ENCODE assay signal across 32 cellular contexts in genomic region chr6:132811276-132811675, GRCh38. TPM values are rescaled to one million over a fixed set of nuclear protein-coding genes. Genes with fewer than 3 reads are reported as not detected.
DNase-seq lines count a peak whose midpoint lies in the region; ATAC-seq, FAIRE-seq and TF ChIP-seq lines count a peak whose summit lies in the region.
"Had no signal": no experiment of that assay in that cellular context is flagged by ENCODE, and none has a peak within 500 bp of the region (broad histone marks: within the 10 kb centered on the region; RNA-seq: fewer than 3 reads in every experiment).

No MANE protein-coding gene starts in this region.

- whole genome bisulfite sequencing in IMR-90 (ENCODE audit: extremely low coverage in 2 of 2, insufficient read length in 1 of 2), 2 experiments: 27% methylated on average over 2 of the region's 3 CpGs; no CpG with 5 or more reads in 1 of the 2 experiments
- 14 to 62% (median 42%) methylated on average over 3 of the region's 3 CpGs for WGBS in small intestine, 3 donors

- TF ChIP-seq POLR2A in IMR-90 (IDR thresholded peaks at IDR 0.05; ENCODE audit: low read depth, low read length): no peak

- CTCF ChIA-PET in IMR-90 (lab: Yijun Ruan, JAX): no interaction called here

- H4K91ac ChIP-seq in IMR-90 (ENCODE audit: insufficient read depth, low read depth, low read length): no peak overlapping the region

- H3K9ac ChIP-seq in IMR-90 (ENCODE audit: low read depth, low read length): no peak overlapping the region
- peak overlapping the region; percentile 99 for H3K9ac ChIP-seq in adipocyte (ENCODE audit: low read length)
- H3K9ac ChIP-seq: BLaER1 had no signal

- H3K9me1 ChIP-seq in IMR-90 (ENCODE audit: insufficient read depth, low read length): no peaks in the 10 kb centered on the region

- dilution Hi-C loops in IMR-90 (cut with HindIII; ENCODE audit: low sequenced_read_pairs, unreplicated experiment): no loop called here

- peaks cover 8 to 15% of the 10 kb centered on the region in 2 experiments; a peak in 3 of 4 replicates for H3K79me1 ChIP-seq in IMR-90 (ENCODE audit: low read depth in 1 of 2, low read length in 2 of 2)

- H3K23ac ChIP-seq in IMR-90 (ENCODE audit: low read depth, low read length): no peak overlapping the region

- no peak overlapping the region for H4K8ac ChIP-seq in IMR-90 (ENCODE audit: low read depth in 2 of 2, low read length in 2 of 2)

- no peak overlapping the region for H3K56ac ChIP-seq in IMR-90 (ENCODE audit: extremely low read depth, insufficient read depth, low read length)

- H2AK5ac ChIP-seq in IMR-90 (ENCODE audit: low read depth, low read length): no peak overlapping the region

- no peak overlapping the region for H2BK20ac ChIP-seq in IMR-90 (ENCODE audit: low read depth, low read length)

- peaks cover 19% of the 10 kb centered on the region for H4K20me1 ChIP-seq in IMR-90 (ENCODE audit: insufficient read depth, low read length)

- H3K4me1 ChIP-seq in IMR-90 (ENCODE audit: control insufficient read depth, insufficient read depth, low read length) (peaks cover 2% of the 10 kb centered on the region), adipocyte (ENCODE audit: control insufficient read depth, insufficient read depth, low read length) (peaks cover 27% of the 10 kb centered on the region), small intestine (ENCODE audit: control insufficient read depth in 2 of 2, insufficient read depth in 1 of 2, low read depth in 1 of 2, low read length in 1 of 2) (peaks cover 2 to 6% of the 10 kb centered on the region in 2 donors)

- no peak overlapping the region for H2BK5ac ChIP-seq in IMR-90 (ENCODE audit: low read depth, low read length, poor library complexity, severe bottlenecking)

- H3K36me3 ChIP-seq in IMR-90 (ENCODE audit: control insufficient read depth, insufficient read depth, low read length) (peaks cover 10% of the 10 kb centered on the region), adipocyte (ENCODE audit: control insufficient read depth, insufficient read depth, low read length, severe bottlenecking) (peaks cover 14% of the 10 kb centered on the region), small intestine (ENCODE audit: control insufficient read depth in 2 of 2, insufficient read depth in 2 of 2, low read length in 2 of 2) (peaks cover 0 to 2% of the 10 kb centered on the region in 2 donors)
- H3K36me3 ChIP-seq: neutrophil had no signal

- no peak overlapping the region for H3K4me3 ChIP-seq in IMR-90 (ENCODE audit: insufficient read depth, low read depth, low read length)
- peak overlapping the region; percentile 10 for H3K4me3 ChIP-seq in adipocyte (ENCODE audit: low read length)
- no peak overlapping the region for H3K4me3 ChIP-seq in fibroblast of the aortic adventitia (ENCODE audit: low read depth, low read length)
- H3K4me3 ChIP-seq in small intestine (ENCODE audit: low read depth in 1 of 2, low read length in 2 of 2): no peak overlapping the region
- H3K4me3 ChIP-seq: BLaER1, coronary artery, left ventricle myocardium inferior, transverse colon had no signal

- BruUV-seq in IMR-90 (replicated peaks; lab: Mats Ljungman, UMichigan): no TSS peak

- H3K14ac ChIP-seq in IMR-90 (replicated peaks; ENCODE audit: low read depth, low read length): no peak overlapping the region

- ATAC-seq in IMR-90 (ENCODE audit: low read depth) (no peak), GM18870 (IDR thresholded peaks at IDR 0.05; ENCODE audit: unreplicated experiment) (no peak)
- ATAC-seq: activated T-helper 17 cell treated with anti-CD3 and anti-CD28 coated beads, Interleukin-2, amount 50 U/mL, for 72 hours; sciatic nerve; stimulated activated effector memory CD8-positive, alpha-beta T cell treated with anti-CD3 and anti-CD28 coated beads, Interleukin-12 subunit alpha, Interleukin-12 subunit beta, amount 100 ng/mL, for 72 hours had no signal

- no peak for TF ChIP-seq RAD21 in IMR-90 (IDR thresholded peaks at IDR 0.05; ENCODE audit: low read length)

- H3K27me3 ChIP-seq in IMR-90 (ENCODE audit: control insufficient read depth, insufficient read depth, low read length): peaks cover 4% of the 10 kb centered on the region
- H3K27me3 ChIP-seq in adipocyte (replicated peaks; ENCODE audit: control insufficient read depth, insufficient read depth, low read length): no peaks in the 10 kb centered on the region
- H3K27me3 ChIP-seq in small intestine (ENCODE audit: control insufficient read depth in 2 of 2, insufficient read depth in 2 of 2, low read length in 2 of 2): no peaks in the 10 kb centered on the region
- H3K27me3 ChIP-seq: BLaER1, transverse colon had no signal

- in situ Hi-C loops in IMR-90 (cut with MboI; ENCODE audit: low sequenced_read_pairs): no loop called here

- no peak overlapping the region for H2BK120ac ChIP-seq in IMR-90 (ENCODE audit: low read depth, low read length)

- H3K27ac ChIP-seq in IMR-90 (ENCODE audit: insufficient read depth, low read length) (no peak overlapping the region), small intestine (ENCODE audit: low read depth in 1 of 2, low read length in 1 of 2) (no peak overlapping the region)
- H3K27ac ChIP-seq: BLaER1, coronary artery, neutrophil, transverse colon, WERI-Rb-1 had no signal

- H2AK9ac ChIP-seq in IMR-90 (replicated peaks; ENCODE audit: low read depth, low read length, poor library complexity): no peak overlapping the region

- H2BK15ac ChIP-seq in IMR-90 (ENCODE audit: low read depth, low read length): no peak overlapping the region

- peak; percentile 35 for DNase-seq in IMR-90
- DNase-seq in adipocyte (ENCODE audit: low read depth): no peak
- DNase-seq in fibroblast of the aortic adventitia (ENCODE audit: low read depth): peak; percentile 25
- peak; percentile 67 for DNase-seq in small intestine
- no peak for DNase-seq in cerebellum (ENCODE audit: low spot score)
- no peak for DNase-seq in NCI-H1092 (lab: John Stamatoyannopoulos, UW)
- DNase-seq: activated CD4-positive, alpha-beta T cell treated with anti-CD3 and anti-CD28 coated beads for 4 hours; activated naive CD4-positive, alpha-beta T cell treated with anti-CD3 and anti-CD28 coated beads, Interleukin-2, amount 10 ng/mL, durations not matched to agents 7 days and 5 days; amygdala; Caco-2; DMS79; effector CD8-positive, alpha-beta T cell; GF-D8; KG1; left ventricle myocardium inferior; NCI-H1417 treated with DMSO at 0.1 percent for 48 hours; NCI-H2081; NCI-H748 treated with DMSO at 0.1 percent for 48 hours; stimulated activated CD4-positive, alpha-beta T cell treated with anti-CD3 and anti-CD28 coated beads, Interleukin-15, amount 100 ng/mL, for 24 hours; transverse colon; WERI-Rb-1 had no signal

- H2AFZ ChIP-seq in IMR-90 (replicated peaks; ENCODE audit: low read length, poor library complexity): no peak overlapping the region

- no peak overlapping the region for H3K18ac ChIP-seq in IMR-90 (ENCODE audit: low read depth, low read length)

- no peak overlapping the region for H4K5ac ChIP-seq in IMR-90 (ENCODE audit: low read depth, low read length)

- H3K4ac ChIP-seq in IMR-90 (ENCODE audit: low read depth, low read length): no peak overlapping the region

- no peak for FAIRE-seq in small intestine (lab: Jason Lieb, UNC)
- FAIRE-seq: bronchial epithelial cell, keratinocyte, RCC 7860 had no signal

- POLR2A ChIA-PET in IMR-90 (lab: Charles Lee; ENCODE audit: unreplicated experiment): no interaction called here

- TF ChIP-seq CTCF in IMR-90 (conservative IDR thresholded peaks at IDR 0.05; ENCODE audit: low read depth, low read length) (no peak), fibroblast of the aortic adventitia (IDR thresholded peaks at IDR 0.05; ENCODE audit: insufficient read depth, low read length) (no peak)

- H3K9me3 ChIP-seq in IMR-90 (ENCODE audit: control insufficient read depth, insufficient read depth, low read length): no peaks in the 10 kb centered on the region
- no peaks in the 10 kb centered on the region for H3K9me3 ChIP-seq in adipocyte (ENCODE audit: control insufficient read depth, low read length)
- H3K9me3 ChIP-seq in small intestine (ENCODE audit: control insufficient read depth, low read depth): no peaks in the 10 kb centered on the region
- H3K9me3 ChIP-seq: Caco-2, neutrophil, transverse colon had no signal

- intact Hi-C loops in IMR-90 (cut with micrococcal nuclease): loop anchor here (1.0 kb wide), 1 partner anchor 47 kb away; no protein-coding TSS in a partner anchor

- no peak overlapping the region for H3K4me2 ChIP-seq in IMR-90 (ENCODE audit: low read depth, low read length)

TF ChIP-seq in IMR-90, 13 proteins besides CTCF, POLR2A, EP300 and RAD21 (continues in another document):
- TF ChIP-seq USF2 (IDR thresholded peaks at IDR 0.05; ENCODE audit: low read depth, low read length): no peak
- TF ChIP-seq MXI1 (IDR thresholded peaks at IDR 0.05; ENCODE audit: borderline replicate concordance, low read depth, low read length): no peak
- no peak for TF ChIP-seq CHD1 (IDR thresholded peaks at IDR 0.05; ENCODE audit: low read depth, low read length)
- TF ChIP-seq NFE2L2 (IDR thresholded peaks at IDR 0.05; ENCODE audit: low read depth, low read length): no peak

RNA-seq across cellular contexts. Expression of gene RPS12, which starts 3.1 kb away (rescaled TPM):
- total RNA-seq in IMR-90 (2012; rRNA removed) (1,529 and 2,604 TPM in 2 replicates), fibroblast of the aortic adventitia (ENCODE audit: low replicate concordance) (735 and 2,091 TPM in 2 replicates), cerebellum (569 TPM)
- polyA plus RNA-seq in IMR-90 (2012; rRNA removed) (3,906 and 3,925 TPM in 2 replicates), small intestine (1,000 to 10,000 TPM; 1,501 to 3,927 (median 2,948) TPM)
- polyA plus RNA-seq in IMR-90 (2012; cell fraction: cytosol; rRNA removed): 4,661 and 5,209 TPM in 2 replicates
- 958 and 2,207 TPM in 2 replicates for polyA plus RNA-seq in IMR-90 (2012; cell fraction: nucleus; rRNA removed; ENCODE audit: low replicate concordance)

RNA-seq across cellular contexts. Expression of gene SLC18B1, which starts 12.8 kb away (rescaled TPM):
- total RNA-seq in IMR-90 (2012; rRNA removed) (2.5 and 6.4 TPM in 2 replicates), fibroblast of the aortic adventitia (ENCODE audit: low replicate concordance) (6.8 and 17.8 TPM in 2 replicates), cerebellum (18.2 TPM)
- polyA plus RNA-seq in IMR-90 (2012; rRNA removed) (1.7 and 2.4 TPM in 2 replicates), small intestine (10 to 100 TPM in 2 of 3 donors, 1 to 10 TPM in 1; 6.2 to 16.2 (median 13.9) TPM)
- polyA plus RNA-seq in IMR-90 (2012; cell fraction: cytosol; rRNA removed): 0.41 and 0.60 TPM in 2 replicates
- 0.36 and 3.9 TPM in 2 replicates for polyA plus RNA-seq in IMR-90 (2012; cell fraction: nucleus; rRNA removed; ENCODE audit: low replicate concordance)

RNA-seq across cellular contexts. Expression of gene VNN2, which starts 53.6 kb away (rescaled TPM):
- total RNA-seq in IMR-90 (2012; rRNA removed) (not detected in 2 replicates), fibroblast of the aortic adventitia (ENCODE audit: low replicate concordance) (0.18 TPM in 1 of 2 replicates, not detected in the other), cerebellum (0.27 TPM)
- polyA plus RNA-seq in IMR-90 (2012; rRNA removed) (not detected in 2 replicates), small intestine (1 to 10 TPM in 2 of 3 donors, not detected in 1; 1.1 TPM)
- not detected in 2 replicates for polyA plus RNA-seq in IMR-90 (2012; cell fraction: cytosol; rRNA removed)
- polyA plus RNA-seq in IMR-90 (2012; cell fraction: nucleus; rRNA removed; ENCODE audit: low replicate concordance): not detected in 2 replicates
- total RNA-seq: bronchial epithelial cell, Caco-2 had no signal
- polyA plus RNA-seq: AG04450, keratinocyte had no signal

Comparison
In these comparisons a context has a peak if more than half of its experiments do, and no peak if none do; other contexts are left out.
1. DNase-seq: peak in IMR-90 (single experiment), fibroblast of the aortic adventitia (single experiment) and small intestine (single experiment); none in adipocyte (single experiment), cerebellum (single experiment) and NCI-H1092 (single experiment).